18 cellular contexts compared by ENCODE assay signal in genomic region chr11:120904116-120904515, GRCh38.
"Had no signal": no experiment of that assay in that cellular context is flagged by ENCODE, and none has a peak within 500 bp of the region (broad histone marks: within the 10 kb centered on the region; RNA-seq: fewer than 3 reads in every experiment).

No MANE protein-coding gene starts in this region.

- H3K9me3 ChIP-seq: esophagus muscularis mucosa, lower lobe of right lung, neutrophil, right lobe of liver, stomach, thyroid gland had no signal

- H3K27ac ChIP-seq: epithelial cell of prostate, esophagus muscularis mucosa, lower lobe of right lung, neutrophil, parathyroid adenoma, right lobe of liver, stomach, thyroid gland had no signal

- H3K79me2 ChIP-seq: parathyroid adenoma had no signal

- ATAC-seq: left ventricle myocardium superior, lower lobe of right lung, natural killer cell, right lobe of liver had no signal

- H3K4me3 ChIP-seq: esophagus muscularis mucosa, lower lobe of right lung, right lobe of liver, stomach, thyroid gland had no signal

- H3K4me1 ChIP-seq: esophagus muscularis mucosa, lower lobe of right lung, parathyroid adenoma, right lobe of liver, stomach, thyroid gland had no signal

- H2AFZ ChIP-seq: parathyroid adenoma had no signal

- H3K27me3 ChIP-seq: right lobe of liver, thyroid gland had no signal

- H3K36me3 ChIP-seq: esophagus muscularis mucosa, lower lobe of right lung, neutrophil, right lobe of liver, stomach, thyroid gland had no signal

- H3K9ac ChIP-seq: parathyroid adenoma had no signal

- DNase-seq: cortex of kidney; head of caudate nucleus; left ventricle myocardium superior; lower lobe of right lung; natural killer cell; right lobe of liver; small intestine; stimulated activated CD4-positive, alpha-beta T cell treated with anti-CD3 and anti-CD28 coated beads, Interleukin-12 subunit alpha, Interleukin-12 subunit beta, amount 100 ng/mL, for 4 hours; stimulated activated CD4-positive, alpha-beta T cell treated with anti-CD3 and anti-CD28 coated beads, Interleukin-1b, Interleukin-23, amount 100 ng/mL, for 48 hours; stimulated activated CD4-positive, alpha-beta T cell treated with anti-CD3 and anti-CD28 coated beads, Interleukin-4, amount 100 ng/mL, for 1 hour; stimulated activated CD8-positive, alpha-beta memory T cell treated with anti-CD3 and anti-CD28 coated beads, Interleukin-4, amount 100 ng/mL, for 48 hours; stimulated activated naive CD4-positive, alpha-beta T cell treated with Interleukin-2 at 50 U/mL for 16 hours; stomach; thyroid gland had no signal
